8 cellular contexts compared by ENCODE assay signal in the genomic region with DNA sequence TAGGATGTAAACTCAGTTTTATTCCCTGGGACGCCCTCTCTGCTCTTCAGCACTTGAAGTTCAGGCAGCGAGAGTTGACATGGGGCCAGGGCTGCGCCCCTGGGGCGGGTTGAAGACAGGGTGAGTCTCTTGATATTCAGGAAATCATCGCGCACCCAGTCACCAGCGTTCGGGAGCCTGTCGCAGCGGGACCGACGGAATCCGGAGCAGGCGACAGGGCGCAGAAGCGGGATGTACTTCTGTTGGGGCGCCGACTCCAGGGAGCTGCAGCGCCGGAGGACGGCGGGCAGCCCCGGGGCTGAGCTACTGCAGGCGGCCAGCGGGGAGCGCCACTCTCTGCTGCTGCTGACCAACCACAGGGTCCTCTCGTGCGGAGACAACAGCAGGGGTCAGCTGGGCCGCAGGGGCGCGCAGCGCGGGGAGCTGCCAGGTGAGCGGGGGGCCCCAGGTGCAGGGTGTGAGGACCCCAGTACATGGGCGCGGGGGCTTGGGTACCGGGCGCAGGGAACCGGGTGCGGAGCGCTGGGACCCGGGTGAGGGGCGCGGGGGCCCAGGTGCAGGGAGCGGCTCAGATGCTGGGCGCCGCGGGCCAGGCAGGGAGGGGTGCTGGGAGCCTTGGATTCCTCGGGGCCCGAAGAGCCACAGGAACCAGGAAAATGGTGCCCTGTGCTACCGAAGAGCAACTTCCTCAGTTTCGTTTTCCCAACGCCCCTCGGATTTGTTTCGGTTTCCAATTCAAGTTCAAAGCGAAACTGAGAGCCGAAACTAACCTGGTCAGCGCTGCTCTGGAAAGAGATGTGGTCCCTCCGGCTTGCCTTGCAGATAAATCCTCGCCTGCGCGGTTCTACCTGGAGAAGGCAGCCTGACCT. TPM values are rescaled to one million over a fixed set of nuclear protein-coding genes. Genes with fewer than 3 reads are reported as not detected.
DNase-seq lines count a peak whose midpoint lies in the region; ATAC-seq and TF ChIP-seq lines count a peak whose summit lies in the region.

A gene (plus strand): TSS at position 162 of the 869 bp plus-strand sequence. CDS start 70 bp downstream, at position 232.

- no peaks in the 10 kb centered on the region for H3K27me3 Mint-ChIP-seq in CD8-positive, alpha-beta T cell (ENCODE audit: low read depth)

- no peaks in the 10 kb centered on the region for H3K36me3 ChIP-seq in CD8-positive, alpha-beta T cell (ENCODE audit: insufficient read depth, low read length)

- no peaks in the 10 kb centered on the region for H3K27me3 ChIP-seq in CD8-positive, alpha-beta T cell (ENCODE audit: insufficient read depth, low read length)

- H3K27ac Mint-ChIP-seq in CD8-positive, alpha-beta T cell, result peak within 1 kb of the TSS; percentile 95

- TF ChIP-seq CTCF in CD8-positive, alpha-beta T cell (IDR thresholded peaks at IDR 0.05), result peak; percentile 57

- no peaks in the 10 kb centered on the region for H3K9me3 ChIP-seq in CD8-positive, alpha-beta T cell (ENCODE audit: low read length)

- in situ Hi-C loops in endometrial microvascular endothelial cells (cut with HindIII; ENCODE audit: inconsistent ontology term, low pct_unique_long_range_greater_than_20kb, low sequenced_read_pairs), result no loop called here

- peaks cover 43% of the 10 kb centered on the region for H3K4me1 Mint-ChIP-seq in CD8-positive, alpha-beta T cell (ENCODE audit: low read depth)

- peak within 1 kb of the TSS; percentile 98 for H3K4me3 ChIP-seq in CD8-positive, alpha-beta T cell (ENCODE audit: low read depth, low read length)

- no peaks in the 10 kb centered on the region for H3K9me3 Mint-ChIP-seq in CD8-positive, alpha-beta T cell

- H3K4me3 Mint-ChIP-seq in CD8-positive, alpha-beta T cell, result peak within 1 kb of the TSS; percentile 96

- intact Hi-C loops in CD8-positive, alpha-beta T cell (cut with DNase I, micrococcal nuclease), result loop anchor here (1.0 to 10.0 kb wide), 9 partner anchors 78 to 732 kb away; a partner anchor contains a TSS

- peak within 1 kb of the TSS; percentile 91 for H3K27ac ChIP-seq in CD8-positive, alpha-beta T cell (ENCODE audit: low read depth, low read length)

- H3K4me1 ChIP-seq in CD8-positive, alpha-beta T cell (ENCODE audit: insufficient read depth, low read length), result peaks cover 31% of the 10 kb centered on the region

- CTCF ChIA-PET in CD8-positive, alpha-beta T cell (lab: Charles Lee), result interaction anchor here (0.6 to 1.4 kb wide), 8 partner anchors 9 to 346 kb away, joined by 3 to 6 read pairs (median 3); a partner anchor contains a TSS

- H3K36me3 Mint-ChIP-seq in CD8-positive, alpha-beta T cell, result peaks cover 6% of the 10 kb centered on the region

- ATAC-seq in CD8-positive, alpha-beta T cell, result peak; percentile 63
- peak; percentile 76 for ATAC-seq in GM19397 (IDR thresholded peaks at IDR 0.05; ENCODE audit: unreplicated experiment)
- peak; percentile 67 for ATAC-seq in HG03565 (IDR thresholded peaks at IDR 0.05; ENCODE audit: unreplicated experiment)

- POLR2A ChIA-PET in CD8-positive, alpha-beta T cell (lab: Charles Lee), result interaction anchor here (0.6 to 1.8 kb wide), 8 partner anchors 9 to 148 kb away, joined by 3 to 21 read pairs (median 4); a partner anchor contains a TSS

- peak; percentile 39 to 82 (median 71) for DNase-seq in CD8-positive, alpha-beta T cell
- DNase-seq in NOMO-1 (lab: John Stamatoyannopoulos, UW; ENCODE audit: unreplicated experiment in 2 of 2) (peak; percentile 87 to 98), mesenteric fat pad (ENCODE audit: low spot score) (peak; percentile 92)
- DNase-seq in activated CD8-positive, alpha-beta memory T cell treated with anti-CD3 and anti-CD28 coated beads, Interleukin-2, amount 50 U/mL, for 1 hour (ENCODE audit: extremely low read depth), result peak; percentile 33
- DNase-seq in stimulated activated CD8-positive, alpha-beta memory T cell treated with anti-CD3 and anti-CD28 coated beads, Interleukin-15, amount 100 ng/mL, for 1 hour (ENCODE audit: low read depth), result peak; percentile 70

RNA-seq across cellular contexts. Expression of the gene that starts here (rescaled TPM):
- 1 to 10 TPM; 8.2 TPM for total RNA-seq in CD8-positive, alpha-beta T cell
- total RNA-seq in endometrial microvascular endothelial cells (ENCODE audit: inconsistent ontology term) (12.3 TPM), mesenteric fat pad (7.7 TPM)

Comparison
In these comparisons a context has a peak if more than half of its experiments do, and no peak if none do; other contexts are left out.
1. Peak in every context shown above with its lines: DNase-seq, ATAC-seq, H3K4me3 ChIP-seq and H3K27ac ChIP-seq.
2. DNase-seq: peak in every context shown above with its lines; median percentile 92 in NOMO-1; 92 in mesenteric fat pad; 71 in CD8-positive, alpha-beta T cell; 70 in stimulated activated CD8-positive, alpha-beta memory T cell treated with anti-CD3 and anti-CD28 coated beads, Interleukin-15, amount 100 ng/mL, for 1 hour; 33 in activated CD8-positive, alpha-beta memory T cell treated with anti-CD3 and anti-CD28 coated beads, Interleukin-2, amount 50 U/mL, for 1 hour.